ENCODE assay signal across 23 cellular contexts in the genomic region with DNA sequence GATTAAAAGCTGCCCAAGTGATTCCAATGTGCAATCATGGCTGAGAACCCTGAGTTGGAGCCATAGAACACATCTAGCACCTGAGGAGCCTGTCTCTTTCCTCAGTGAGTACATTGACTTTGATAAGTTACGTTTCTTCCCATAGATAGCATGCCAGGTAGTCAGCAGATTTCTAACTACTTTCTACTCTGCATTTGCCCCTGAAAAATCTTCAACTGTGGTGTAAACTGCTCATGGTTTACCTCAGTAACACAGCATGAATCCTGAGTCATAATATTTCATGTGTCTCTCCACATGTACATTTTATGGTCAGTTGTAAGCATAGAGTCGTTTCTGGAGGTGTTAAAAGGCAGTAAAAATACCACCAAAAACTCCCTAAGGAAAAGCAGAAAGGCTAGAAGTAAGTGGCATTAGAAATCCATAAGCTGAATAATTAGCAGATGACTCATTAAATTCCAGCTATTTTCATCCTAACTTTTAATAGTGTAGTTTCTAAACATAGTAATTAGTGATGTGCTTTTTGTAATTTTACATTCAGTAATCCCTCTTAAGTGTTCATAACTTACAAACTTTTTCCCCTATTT. TPM values are rescaled to one million over a fixed set of nuclear protein-coding genes. Genes with fewer than 3 reads are reported as not detected.
DNase-seq lines count a peak whose midpoint lies in the region; ATAC-seq and TF ChIP-seq lines count a peak whose summit lies in the region.
"Had no signal": no experiment of that assay in that cellular context is flagged by ENCODE, and none has a peak within 500 bp of the region (broad histone marks: within the 10 kb centered on the region; RNA-seq: fewer than 3 reads in every experiment).

No MANE protein-coding gene starts in this region.

- CTCF ChIA-PET in HEK293T (lab: Yijun Ruan, JAX): no interaction called here

- H3K4me3 ChIP-seq in astrocyte of the spinal cord (ENCODE audit: low read depth, low read length) (no peak overlapping the region), retinal pigment epithelial cell (ENCODE audit: low read length) (no peak overlapping the region)
- H3K4me3 ChIP-seq: HAP-1 had no signal

- in situ Hi-C loops in astrocyte of the spinal cord (cut with HindIII; ENCODE audit: low sequenced_read_pairs): no loop called here

- intact Hi-C loops in Right ventricle myocardium inferior (cut with DNase I): no loop called here

- ATAC-seq in GM19455 (IDR thresholded peaks at IDR 0.05; ENCODE audit: unreplicated experiment) (no peak), Right ventricle myocardium inferior (no peak), GM21526 (IDR thresholded peaks at IDR 0.05; ENCODE audit: low FRiP score, unreplicated experiment) (no peak)
- ATAC-seq: PC-3, SK-N-SH treated with all-trans-retinoic acid at 6 μM for 48 hours had no signal

- TF ChIP-seq CTCF in astrocyte of the spinal cord (IDR thresholded peaks at IDR 0.05; ENCODE audit: low read depth, low read length) (no peak), retinal pigment epithelial cell (conservative IDR thresholded peaks at IDR 0.05; ENCODE audit: low read depth, low read length) (no peak)

- POLR2A ChIA-PET in HEK293T (lab: Yijun Ruan, JAX): interaction anchor here (0.5 kb wide), 1 partner anchor 80 kb away, joined by 3 read pairs; no protein-coding TSS in a partner anchor

- peak; percentile 4 for DNase-seq in ELR (ENCODE audit: low read depth)
- peak; percentile 15 for DNase-seq in HEK293T (ENCODE audit: extremely low spot score)
- DNase-seq in astrocyte of the spinal cord (ENCODE audit: low read depth, low spot score): peak; percentile 2
- peak; percentile 44 for DNase-seq in retinal pigment epithelial cell (ENCODE audit: low read depth)
- no peak for DNase-seq in Right ventricle myocardium inferior (ENCODE audit: missing footprints)
- no peak for DNase-seq in midbrain (lab: John Stamatoyannopoulos, UW)
- DNase-seq: Calu3; CD8-positive, alpha-beta memory T cell; DMS153; GDM1; MV-4-11; NCI-H1105 treated with DMSO at 0.1 percent for 48 hours; NCI-H2081; NCI-H2171 treated with DMSO at 0.1 percent for 48 hours; NCI-H526; PC-3; RPMI8226; SIG-M5 had no signal

TF ChIP-seq in HEK293T, 16 proteins besides CTCF, POLR2A, EP300 and RAD21:
- TF ChIP-seq, protein P1, sequence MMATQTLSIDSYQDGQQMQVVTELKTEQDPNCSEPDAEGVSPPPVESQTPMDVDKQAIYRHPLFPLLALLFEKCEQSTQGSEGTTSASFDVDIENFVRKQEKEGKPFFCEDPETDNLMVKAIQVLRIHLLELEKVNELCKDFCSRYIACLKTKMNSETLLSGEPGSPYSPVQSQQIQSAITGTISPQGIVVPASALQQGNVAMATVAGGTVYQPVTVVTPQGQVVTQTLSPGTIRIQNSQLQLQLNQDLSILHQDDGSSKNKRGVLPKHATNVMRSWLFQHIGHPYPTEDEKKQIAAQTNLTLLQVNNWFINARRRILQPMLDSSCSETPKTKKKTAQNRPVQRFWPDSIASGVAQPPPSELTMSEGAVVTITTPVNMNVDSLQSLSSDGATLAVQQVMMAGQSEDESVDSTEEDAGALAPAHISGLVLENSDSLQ (IDR thresholded peaks at IDR 0.05): 0 out of 2 replicates have a peak, but pooled peaks have one; percentile 27
- no peak for TF ChIP-seq CTBP1 (IDR thresholded peaks at IDR 0.05; ENCODE audit: borderline replicate concordance)
- TF ChIP-seq NFRKB (IDR thresholded peaks at IDR 0.05): no peak

RNA-seq across cellular contexts. Expression of a gene that starts 4.1 kb away (rescaled TPM):
- total RNA-seq in Right ventricle myocardium inferior: 0.65 TPM
- total RNA-seq: A172 had no signal

RNA-seq across cellular contexts. Expression of a gene that starts 56.4 kb away (rescaled TPM):
- 101 TPM for total RNA-seq in Right ventricle myocardium inferior

Comparison
In these comparisons a context has a peak if more than half of its experiments do, and no peak if none do; other contexts are left out.
1. DNase-seq: peak in ELR (single experiment), HEK293T (single experiment), astrocyte of the spinal cord (single experiment) and retinal pigment epithelial cell (single experiment); none in Right ventricle myocardium inferior (single experiment) and midbrain (single experiment).